Comparison of ENCODE assay signal across 21 cellular contexts in genomic region chr2:199131256-199131655, GRCh38.
DNase-seq lines count a peak whose midpoint lies in the region; ATAC-seq, FAIRE-seq and TF ChIP-seq lines count a peak whose summit lies in the region.
"Had no signal": no experiment of that assay in that cellular context is flagged by ENCODE, and none has a peak within 500 bp of the region (broad histone marks: within the 10 kb centered on the region; RNA-seq: fewer than 3 reads in every experiment).

No MANE protein-coding gene starts in this region.

- no peak overlapping the region for H3K4me2 ChIP-seq in astrocyte (ENCODE audit: low read length)

- H3K27me3 Mint-ChIP-seq in astrocyte (ENCODE audit: low read depth, unreplicated experiment), result no peaks in the 10 kb centered on the region
- H3K27me3 Mint-ChIP-seq in activated CD8-positive, alpha-beta T cell treated with anti-CD3 and anti-CD28 coated beads for 36 hours, result no peaks in the 10 kb centered on the region
- H3K27me3 Mint-ChIP-seq: B cell had no signal

- CTCF ChIA-PET in A673 (lab: Charles Lee), result interaction anchor here (0.9 kb wide), 1 partner anchor 358 kb away, joined by 3 read pairs; no protein-coding TSS in a partner anchor
- CTCF ChIA-PET in activated CD8-positive, alpha-beta T cell treated with anti-CD3 and anti-CD28 coated beads for 36 hours (lab: Charles Lee), result interaction anchor here (1.1 kb wide), 1 partner anchor 14 kb away, joined by 3 read pairs; no protein-coding TSS in a partner anchor

- H3K4me1 ChIP-seq in A673 (ENCODE audit: insufficient read depth, low read length, poor library complexity, severe bottlenecking) (peaks cover 6% of the 10 kb centered on the region), astrocyte (ENCODE audit: insufficient read depth, low read length) (no peaks in the 10 kb centered on the region), foreskin keratinocyte (no peaks in the 10 kb centered on the region)

- no peak for FAIRE-seq in astrocyte (lab: Jason Lieb, UNC)
- FAIRE-seq: G401.6, H1 had no signal

- intact Hi-C loops in A673 (cut with micrococcal nuclease; ENCODE audit: unreplicated experiment), result no loop called here
- intact Hi-C loops in activated CD8-positive, alpha-beta T cell treated with anti-CD3 and anti-CD28 coated beads for 36 hours (cut with micrococcal nuclease), result no loop called here

- TF ChIP-seq CTCF in A673 (conservative IDR thresholded peaks at IDR 0.05; ENCODE audit: low read depth, low read length) (no peak), astrocyte (IDR thresholded peaks at IDR 0.05; ENCODE audit: insufficient read depth, low read depth, low read length) (no peak), foreskin keratinocyte (conservative IDR thresholded peaks at IDR 0.05) (no peak)
- no peak for TF ChIP-seq CTCF in activated CD8-positive, alpha-beta T cell treated with anti-CD3 and anti-CD28 coated beads for 36 hours (IDR thresholded peaks at IDR 0.05)

- H3K36me3 ChIP-seq in A673 (ENCODE audit: insufficient read depth, low read length, poor library complexity, severe bottlenecking), result no peaks in the 10 kb centered on the region
- no peaks in the 10 kb centered on the region for H3K36me3 ChIP-seq in astrocyte (ENCODE audit: insufficient read depth, low read length)

- H3K4me3 ChIP-seq in A673 (ENCODE audit: low read depth, low read length, poor library complexity, severe bottlenecking), result no peak overlapping the region
- H3K4me3 ChIP-seq in astrocyte (ENCODE audit: insufficient read depth, low read depth, low read length), result no peak overlapping the region

- no peaks in the 10 kb centered on the region for H3K9me3 Mint-ChIP-seq in astrocyte (ENCODE audit: unreplicated experiment)
- H3K9me3 Mint-ChIP-seq in activated CD8-positive, alpha-beta T cell treated with anti-CD3 and anti-CD28 coated beads for 36 hours, result no peaks in the 10 kb centered on the region

- H3K27ac ChIP-seq in A673 (ENCODE audit: low read depth, low read length, poor library complexity, severe bottlenecking) (peak overlapping the region; percentile 25), astrocyte (ENCODE audit: low read depth, low read length) (no peak overlapping the region), foreskin keratinocyte (no peak overlapping the region)
- H3K27ac ChIP-seq: RWPE1 had no signal

- no peaks in the 10 kb centered on the region for H4K20me1 ChIP-seq in astrocyte (ENCODE audit: insufficient read depth, low read length)

- peak overlapping the region; percentile 24 for H2AFZ ChIP-seq in astrocyte (ENCODE audit: low read depth, low read length)

- H3K27me3 ChIP-seq in A673 (replicated peaks; ENCODE audit: insufficient read depth, low read depth, low read length, poor library complexity), result no peaks in the 10 kb centered on the region
- no peaks in the 10 kb centered on the region for H3K27me3 ChIP-seq in astrocyte (ENCODE audit: insufficient read depth, low read length)
- no peaks in the 10 kb centered on the region for H3K27me3 ChIP-seq in foreskin keratinocyte

- no peak overlapping the region for H3K4me3 Mint-ChIP-seq in astrocyte (ENCODE audit: unreplicated experiment)
- H3K4me3 Mint-ChIP-seq in activated CD8-positive, alpha-beta T cell treated with anti-CD3 and anti-CD28 coated beads for 36 hours, result no peak overlapping the region
- H3K4me3 Mint-ChIP-seq: B cell, CD14-positive monocyte had no signal

- H3K27ac Mint-ChIP-seq in astrocyte (ENCODE audit: unreplicated experiment), result no peak overlapping the region
- no peak overlapping the region for H3K27ac Mint-ChIP-seq in activated CD8-positive, alpha-beta T cell treated with anti-CD3 and anti-CD28 coated beads for 36 hours
- H3K27ac Mint-ChIP-seq: B cell, CD14-positive monocyte had no signal

- peak; percentile 4 for DNase-seq in A673 (ENCODE audit: low spot score)
- peak; percentile 16 for DNase-seq in NCI-H82 (lab: John Stamatoyannopoulos, UW)
- DNase-seq in astrocyte (ENCODE audit: low read depth), result no peak
- peak; percentile 29 for DNase-seq in left kidney (ENCODE audit: low read depth, low spot score)
- no peak for DNase-seq in activated CD8-positive, alpha-beta T cell treated with anti-CD3 and anti-CD28 coated beads for 36 hours
- no peak for DNase-seq in NCI-H1092 (lab: John Stamatoyannopoulos, UW)
- no peak for DNase-seq in pons (ENCODE audit: low spot score)
- no peak for DNase-seq in foreskin keratinocyte
- DNase-seq: Karpas-422, NCI-H1417 treated with DMSO at 0.1 percent for 48 hours, NCI-H187 treated with DMSO at 0.1 percent for 48 hours, NCI-H226, NCI-H774, SIG-M5 had no signal

- no peak overlapping the region for H3K9ac ChIP-seq in astrocyte (ENCODE audit: low read length)

- POLR2A ChIA-PET in A673 (lab: Charles Lee; ENCODE audit: low non-redundant PET), result no interaction called here
- POLR2A ChIA-PET in activated CD8-positive, alpha-beta T cell treated with anti-CD3 and anti-CD28 coated beads for 36 hours (lab: Charles Lee), result no interaction called here

- no peak for ATAC-seq in activated CD8-positive, alpha-beta T cell treated with anti-CD3 and anti-CD28 coated beads for 36 hours
- no peak for ATAC-seq in foreskin keratinocyte
- ATAC-seq: HCT116, SK-N-SH treated with all-trans-retinoic acid at 6 μM for 48 hours had no signal

- no TSS peak for BruUV-seq in A673 (replicated peaks; lab: Mats Ljungman, UMichigan)

- no peaks in the 10 kb centered on the region for H3K4me1 Mint-ChIP-seq in astrocyte (ENCODE audit: low read depth, unreplicated experiment)
- H3K4me1 Mint-ChIP-seq in activated CD8-positive, alpha-beta T cell treated with anti-CD3 and anti-CD28 coated beads for 36 hours (ENCODE audit: low read depth), result no peaks in the 10 kb centered on the region
- H3K4me1 Mint-ChIP-seq: B cell, CD14-positive monocyte had no signal

- H3K79me2 ChIP-seq in astrocyte (ENCODE audit: insufficient read depth, low read length), result no peaks in the 10 kb centered on the region

- H3K36me3 Mint-ChIP-seq in astrocyte (ENCODE audit: low read depth, unreplicated experiment), result no peaks in the 10 kb centered on the region
- H3K36me3 Mint-ChIP-seq in activated CD8-positive, alpha-beta T cell treated with anti-CD3 and anti-CD28 coated beads for 36 hours (ENCODE audit: low read depth), result no peaks in the 10 kb centered on the region
- H3K36me3 Mint-ChIP-seq: CD14-positive monocyte had no signal

- H3K9me3 ChIP-seq in A673 (ENCODE audit: low read depth, low read length, poor library complexity, severe bottlenecking) (no peaks in the 10 kb centered on the region), astrocyte (ENCODE audit: insufficient read depth, low read depth, low read length) (no peaks in the 10 kb centered on the region)

Comparison
In these comparisons a context has a peak if more than half of its experiments do, and no peak if none do; other contexts are left out.
1. DNase-seq: peak in A673 (single experiment), NCI-H82 (single experiment) and left kidney (single experiment); none in astrocyte (single experiment), activated CD8-positive, alpha-beta T cell treated with anti-CD3 and anti-CD28 coated beads for 36 hours (single experiment), NCI-H1092 (single experiment), pons (single experiment) and foreskin keratinocyte (0 of 2).